In genomic region chr20:59933849-59934585, GRCh38 we compare ENCODE assay signal across 1 cellular context.
TF ChIP-seq lines count a peak whose summit lies in the region.

No MANE protein-coding gene starts in this region.

TF ChIP-seq in K562, 482 proteins besides CTCF, POLR2A, EP300 and RAD21 (continued from another document):
- TF ChIP-seq ZNF592 (IDR thresholded peaks at IDR 0.05) (0 out of 2 replicates have a peak, but pooled peaks have one; percentile 28), HMGXB4 (CRISPR knock-in tag; IDR thresholded peaks at IDR 0.05) (peak; percentile 67; the same call in 1 of the 2 replicates), NRF1 (conservative IDR thresholded peaks at IDR 0.05 in 1 of 2, IDR thresholded peaks at IDR 0.05 in 1 of 2) (peak in 1 of 2 experiments; percentile 36; a peak in 1 of 4 replicates), RBFOX2 (IDR thresholded peaks at IDR 0.05; ENCODE audit: low read depth, low read length) (peak; percentile 58), RB1 (IDR thresholded peaks at IDR 0.05; ENCODE audit: low read depth) (peak; percentile 88), E2F6 (IDR thresholded peaks at IDR 0.05; ENCODE audit: borderline replicate concordance in 1 of 2, extremely low read depth in 1 of 2, insufficient read depth in 1 of 2, insufficient read length in 1 of 2, low read depth in 1 of 2, low read length in 1 of 2, poor library complexity in 1 of 2, severe bottlenecking in 1 of 2) (peak; percentile 92 to 97), ZNF212 (CRISPR knock-in tag; IDR thresholded peaks at IDR 0.05) (no peak), ZBTB2 (IDR thresholded peaks at IDR 0.05) (no peak), NR3C1 (CRISPR knock-in tag; IDR thresholded peaks at IDR 0.05) (no peak), CBX1 (IDR thresholded peaks at IDR 0.05; ENCODE audit: low read depth) (0 out of 2 replicates have a peak, but pooled peaks have one; percentile 63), ZNF143 (CRISPR knock-in tag; IDR thresholded peaks at IDR 0.05) (no peak), PHF8 (IDR thresholded peaks at IDR 0.05; ENCODE audit: borderline replicate concordance, low read length) (peak; percentile 42; the same call in 1 of the 2 replicates)
